12 cellular contexts compared by ENCODE assay signal in the genomic region with DNA sequence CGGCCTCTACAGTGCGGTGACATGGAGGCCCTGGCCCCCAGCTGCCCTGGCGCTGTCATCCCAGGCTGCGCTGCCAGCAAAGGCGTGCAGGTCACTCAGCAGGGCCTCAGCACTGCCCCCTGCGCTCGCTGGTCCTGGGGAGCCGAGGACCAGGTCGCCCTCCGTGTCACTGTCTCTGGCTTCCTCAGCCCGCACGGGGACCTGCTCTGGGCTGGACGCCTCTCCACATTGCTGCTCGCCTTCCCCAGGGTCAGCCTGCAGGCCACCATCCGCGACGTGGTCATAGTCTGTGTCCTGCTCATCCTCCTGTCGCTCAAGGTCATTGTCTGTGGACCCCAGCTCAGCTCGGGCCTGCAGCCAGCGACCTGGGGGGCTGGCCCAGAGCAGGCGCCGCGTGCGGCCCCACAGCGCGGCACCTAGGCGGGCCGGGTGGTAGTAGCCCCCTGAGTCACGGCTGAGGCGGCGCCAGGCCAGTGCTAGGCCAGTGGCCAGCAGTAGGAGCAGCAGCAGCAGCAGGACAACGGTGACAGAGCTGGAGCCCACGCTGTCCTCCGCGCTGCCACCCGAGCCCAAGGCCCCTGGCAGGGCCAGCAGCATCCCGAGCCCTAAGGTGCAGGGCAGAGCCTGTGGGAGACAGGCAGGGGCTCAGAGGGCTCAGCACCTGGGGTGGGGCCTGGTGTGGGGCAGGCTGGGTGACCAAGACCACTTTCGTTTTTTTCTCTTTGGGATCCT. TPM values are rescaled to one million over a fixed set of nuclear protein-coding genes. Genes with fewer than 3 reads are reported as not detected.
DNase-seq lines count a peak whose midpoint lies in the region; ATAC-seq, FAIRE-seq and TF ChIP-seq lines count a peak whose summit lies in the region.
"Had no signal": no experiment of that assay in that cellular context is flagged by ENCODE, and none has a peak within 500 bp of the region (broad histone marks: within the 10 kb centered on the region; RNA-seq: fewer than 3 reads in every experiment).

No MANE protein-coding gene starts in this region.

- H3K4me3 Mint-ChIP-seq in T-helper 17 cell, result peak overlapping the region; percentile 97

- TF ChIP-seq CTCF in kidney (IDR thresholded peaks at IDR 0.05; ENCODE audit: borderline replicate concordance, extremely low read depth, insufficient read depth) (no peak), upper lobe of right lung (IDR thresholded peaks at IDR 0.05) (no peak)

- H3K36me3 Mint-ChIP-seq in T-helper 17 cell (ENCODE audit: low read depth), result no peaks in the 10 kb centered on the region

- H3K36me3 ChIP-seq in kidney (ENCODE audit: control insufficient read depth in 1 of 2, insufficient read depth in 2 of 2, low read length in 2 of 2), result peaks cover 7 to 9% of the 10 kb centered on the region in 2 donors
- H3K36me3 ChIP-seq in upper lobe of right lung, result peaks cover 58% of the 10 kb centered on the region

- H3K4me1 ChIP-seq in kidney (ENCODE audit: control insufficient read depth in 1 of 2, insufficient read depth in 1 of 2, low read depth in 1 of 2, low read length in 2 of 2) (peaks cover 0 to 4% of the 10 kb centered on the region in 2 donors), upper lobe of right lung (peaks cover 3% of the 10 kb centered on the region)

- intact Hi-C loops in left cardiac atrium (cut with DNase I), result no loop called here
- intact Hi-C loops in cardiac septum (cut with DNase I), result no loop called here
- intact Hi-C loops in kidney (cut with DNase I), result no loop called here
- intact Hi-C loops in upper lobe of right lung (cut with DNase I), result no loop called here

- no peak for FAIRE-seq in kidney (lab: Jason Lieb, UNC)

- H3K27ac ChIP-seq in kidney (ENCODE audit: low read depth in 2 of 2, low read length in 2 of 2), result no peak overlapping the region
- no peak overlapping the region for H3K27ac ChIP-seq in upper lobe of right lung

- H3K4me1 Mint-ChIP-seq in T-helper 17 cell, result peaks cover 58% of the 10 kb centered on the region

- H3K4me3 ChIP-seq in kidney (ENCODE audit: low read length in 2 of 2), result no peak overlapping the region
- H3K4me3 ChIP-seq in upper lobe of right lung, result peak overlapping the region; percentile 40
- H3K4me3 ChIP-seq: MG63 had no signal

- H3K27ac Mint-ChIP-seq in T-helper 17 cell, result peak overlapping the region; percentile 96

- H3K27me3 ChIP-seq in upper lobe of right lung, result no peaks in the 10 kb centered on the region
- H3K27me3 ChIP-seq: MG63 had no signal

- ATAC-seq in left cardiac atrium (no peak), T-helper 17 cell (no peak), upper lobe of right lung (no peak), HG02642 (IDR thresholded peaks at IDR 0.05; ENCODE audit: poor library complexity, unreplicated experiment) (no peak)

- H3K9me3 ChIP-seq in T-helper 17 cell (ENCODE audit: control insufficient read depth, low read length, poor library complexity, severe bottlenecking) (no peaks in the 10 kb centered on the region), kidney (ENCODE audit: control insufficient read depth in 1 of 2, low read length in 2 of 2) (no peaks in the 10 kb centered on the region), upper lobe of right lung (no peaks in the 10 kb centered on the region)
- H3K9me3 ChIP-seq: MG63 had no signal

- DNase-seq in left cardiac atrium (peak; percentile 18), cardiac septum (ENCODE audit: low spot score) (no peak), T-helper 17 cell (no peak), kidney (peak; percentile 77), upper lobe of right lung (no peak), SHP77 (lab: John Stamatoyannopoulos, UW) (no peak), NCI-H774 (lab: John Stamatoyannopoulos, UW) (no peak)
- DNase-seq: MG63 had no signal

- H3K27me3 Mint-ChIP-seq in T-helper 17 cell, result no peaks in the 10 kb centered on the region

- H3K9ac ChIP-seq in kidney (ENCODE audit: low read length in 2 of 2), result no peak overlapping the region

RNA-seq across cellular contexts. Expression of gene PTPRCAP, which starts 1.6 kb away (rescaled TPM):
- total RNA-seq in left cardiac atrium (1 to 10 TPM; 1.8 to 4.7 TPM), cardiac septum (0.40 TPM), T-helper 17 cell (100 to 1,000 TPM; 170 to 184 TPM), kidney (20.3 TPM), upper lobe of right lung (17.7 TPM)
- polyA plus RNA-seq in kidney (ENCODE audit: insufficient read depth, low read depth, low replicate concordance), result 4.7 TPM
- total RNA-seq: dermis microvascular lymphatic vessel endothelial cell had no signal

RNA-seq across cellular contexts. Expression of gene CORO1B, which starts 7.4 kb away (rescaled TPM):
- total RNA-seq in left cardiac atrium, result 10 to 100 TPM; 35.4 to 40.7 TPM
- 21.6 TPM for total RNA-seq in cardiac septum
- 10 to 100 TPM; 46.1 to 75.4 TPM for total RNA-seq in T-helper 17 cell
- 121 TPM for total RNA-seq in kidney
- 67.2 TPM for polyA plus RNA-seq in kidney (ENCODE audit: insufficient read depth, low read depth, low replicate concordance)
- total RNA-seq in upper lobe of right lung, result 132 TPM

RNA-seq across cellular contexts. Expression of gene RPS6KB2, which starts 7.6 kb away (rescaled TPM):
- total RNA-seq in left cardiac atrium (10 to 100 TPM; 25.5 to 31.0 TPM), cardiac septum (23.2 TPM), T-helper 17 cell (10 to 100 TPM; 47.8 to 62.7 TPM), kidney (41.3 TPM), upper lobe of right lung (40.0 TPM)
- polyA plus RNA-seq in kidney (ENCODE audit: insufficient read depth, low read depth, low replicate concordance), result 45.4 TPM

RNA-seq across cellular contexts. Expression of gene GPR152, which starts 16.6 kb away (rescaled TPM):
- total RNA-seq in left cardiac atrium (not detected), cardiac septum (not detected), T-helper 17 cell (not detected), kidney (not detected), upper lobe of right lung (not detected)
- polyA plus RNA-seq in kidney (ENCODE audit: insufficient read depth, low read depth, low replicate concordance), result not detected
- total RNA-seq: activated CD8-positive, alpha-beta memory T cell treated with anti-CD3 and anti-CD28 coated beads for 36 hours; dermis microvascular lymphatic vessel endothelial cell; renal cortical epithelial cell had no signal

RNA-seq across cellular contexts. Expression of gene CABP4, which starts 19.3 kb away (rescaled TPM):
- total RNA-seq in left cardiac atrium, result 1 to 10 TPM; 1.2 to 1.3 TPM
- total RNA-seq in cardiac septum, result 0.11 TPM
- total RNA-seq in T-helper 17 cell, result 10 to 100 TPM in 1 of 2 donors, 1 to 10 TPM in 1; 7.5 to 12.1 TPM
- total RNA-seq in kidney, result 3.1 TPM
- polyA plus RNA-seq in kidney (ENCODE audit: insufficient read depth, low read depth, low replicate concordance), result 0.49 TPM
- total RNA-seq in upper lobe of right lung, result 3.2 TPM
- total RNA-seq: renal cortical epithelial cell had no signal

Comparison
In these comparisons a context has a peak if more than half of its experiments do, and no peak if none do; other contexts are left out.
1. DNase-seq: peak in left cardiac atrium (single experiment) and kidney (single experiment); none in cardiac septum (single experiment), T-helper 17 cell (0 of 3), upper lobe of right lung (single experiment), SHP77 (0 of 2) and NCI-H774 (single experiment).